In genomic region chr2:12504443-12504842, GRCh38 we compare ENCODE assay signal across 9 cellular contexts.
A peak's percentile ranks its signal among the peaks of the same experiment; 100 is the strongest.
DNase-seq lines count a peak whose midpoint lies in the region; ATAC-seq and TF ChIP-seq lines count a peak whose summit lies in the region.
"Had no signal": no experiment of that assay in that cellular context is flagged by ENCODE, and none has a peak within 500 bp of the region (broad histone marks: within the 10 kb centered on the region; RNA-seq: fewer than 3 reads in every experiment).

No MANE protein-coding gene starts in this region.

- H4K20me1 ChIP-seq in SK-N-SH (ENCODE audit: insufficient read depth), result no peaks in the 10 kb centered on the region

- H3K27me3 ChIP-seq in SK-N-SH (ENCODE audit: insufficient read depth), result no peaks in the 10 kb centered on the region
- no peaks in the 10 kb centered on the region for H3K27me3 ChIP-seq in colonic mucosa
- H3K27me3 ChIP-seq in suprapubic skin, result no peaks in the 10 kb centered on the region

- POLR2A ChIA-PET in SK-N-SH (lab: Yijun Ruan, JAX), result no interaction called here

- WGBS in SK-N-SH (ENCODE audit: low lambda C conversion rate), result 56% methylated on average over 4 of the region's 4 CpGs
- WGBS in suprapubic skin, result 72% methylated on average over 4 of the region's 4 CpGs

- no peaks in the 10 kb centered on the region for H3K79me2 ChIP-seq in SK-N-SH (ENCODE audit: insufficient read depth)

- TF ChIP-seq POLR2A in suprapubic skin (IDR thresholded peaks at IDR 0.05), result no peak

- H3K4me2 ChIP-seq in SK-N-SH, result 0 out of 2 replicates have a peak overlapping the region, but pooled peaks have one; percentile 3
- H3K4me2 ChIP-seq: A549 had no signal

- H3K4me1 Mint-ChIP-seq in activated T-cell treated with anti-CD3 and anti-CD28 coated beads, Interleukin-2, amount 50 U/mL, for 4 hours (ENCODE audit: low read depth), result peaks cover 98% of the 10 kb centered on the region

- H3K9me2 ChIP-seq in SK-N-SH, result no peaks in the 10 kb centered on the region

- no peak overlapping the region for H3K4me3 ChIP-seq in SK-N-SH (ENCODE audit: low read depth in 2 of 2, low read length in 1 of 2)
- H3K4me3 ChIP-seq in colonic mucosa, result no peak overlapping the region
- H3K4me3 ChIP-seq in suprapubic skin, result no peak overlapping the region
- H3K4me3 ChIP-seq: A549 had no signal

- H3K9ac ChIP-seq in SK-N-SH (no peak overlapping the region), colonic mucosa (ENCODE audit: low read depth in 2 of 2, low read length in 2 of 2) (no peak overlapping the region)

- TF ChIP-seq CTCF in SK-N-SH (IDR thresholded peaks at IDR 0.05) (no peak), colonic mucosa (IDR thresholded peaks at IDR 0.05) (no peak), suprapubic skin (IDR thresholded peaks at IDR 0.05) (no peak)

- no peak overlapping the region; a peak in 1 of 4 replicates for H3K27ac ChIP-seq in SK-N-SH (ENCODE audit: low read depth in 2 of 2, low read length in 1 of 2)
- no peak overlapping the region for H3K27ac ChIP-seq in colonic mucosa
- no peak overlapping the region for H3K27ac ChIP-seq in suprapubic skin
- H3K27ac ChIP-seq: A549 had no signal

- CTCF ChIA-PET in SK-N-SH (lab: Yijun Ruan, JAX), result interaction anchor here (0.6 kb wide), 1 partner anchor 37 kb away, joined by 3 read pairs; no protein-coding TSS in a partner anchor

- peaks cover 3% of the 10 kb centered on the region for H3K36me3 Mint-ChIP-seq in activated T-cell treated with anti-CD3 and anti-CD28 coated beads, Interleukin-2, amount 50 U/mL, for 4 hours (ENCODE audit: insufficient read depth)

- DNase-seq in SK-N-SH (no peak), colonic mucosa (no peak), suprapubic skin (ENCODE audit: low spot score in 2 of 2) (no peak), NCI-H2196 (lab: John Stamatoyannopoulos, UW; ENCODE audit: unreplicated experiment) (no peak)
- DNase-seq in activated T-cell treated with anti-CD3 and anti-CD28 coated beads, Interleukin-2, amount 50 U/mL, for 4 hours, result no peak
- DNase-seq in stimulated activated CD4-positive, alpha-beta T cell treated with anti-CD3 and anti-CD28 coated beads, Interleukin-2, amount 100 ng/mL, for 4 hours (ENCODE audit: low read depth), result peak; percentile 31

- no peaks in the 10 kb centered on the region for H3K9me3 Mint-ChIP-seq in activated T-cell treated with anti-CD3 and anti-CD28 coated beads, Interleukin-2, amount 50 U/mL, for 4 hours

- H3K9me3 ChIP-seq in SK-N-SH, result no peaks in the 10 kb centered on the region
- H3K9me3 ChIP-seq in colonic mucosa, result no peaks in the 10 kb centered on the region
- no peaks in the 10 kb centered on the region for H3K9me3 ChIP-seq in suprapubic skin
- H3K9me3 ChIP-seq: A549 had no signal

- no peak overlapping the region for H3K4me3 Mint-ChIP-seq in activated T-cell treated with anti-CD3 and anti-CD28 coated beads, Interleukin-2, amount 50 U/mL, for 4 hours

- no peaks in the 10 kb centered on the region for H3F3A ChIP-seq in SK-N-SH (replicated peaks; ENCODE audit: insufficient read depth)

- no peak overlapping the region for H2AFZ ChIP-seq in SK-N-SH (ENCODE audit: low read depth)

- no peak; the same call in 2 of the 3 replicates for ATAC-seq in SK-N-SH treated with all-trans-retinoic acid at 6 μM for 48 hours
- ATAC-seq in HG02852 (IDR thresholded peaks at IDR 0.05; ENCODE audit: unreplicated experiment), result peak; percentile 50
- peak; percentile 49 to 64 for ATAC-seq in activated T-cell treated with anti-CD3 and anti-CD28 coated beads, Interleukin-2, amount 50 U/mL, for 4 hours
- ATAC-seq: A549 had no signal

- no peaks in the 10 kb centered on the region for H3K36me3 ChIP-seq in SK-N-SH (replicated peaks in 1 of 2; ENCODE audit: control insufficient read depth in 1 of 2, insufficient read depth in 2 of 2, low read length in 1 of 2)
- no peaks in the 10 kb centered on the region for H3K36me3 ChIP-seq in colonic mucosa
- no peaks in the 10 kb centered on the region for H3K36me3 ChIP-seq in suprapubic skin

- TF ChIP-seq EP300 in SK-N-SH (IDR thresholded peaks at IDR 0.05; ENCODE audit: borderline replicate concordance in 1 of 2, low read depth in 1 of 2, low read length in 1 of 2) (no peak), suprapubic skin (IDR thresholded peaks at IDR 0.05) (no peak)

- peaks cover 0 to 2% of the 10 kb centered on the region in 2 experiments; a peak in 2 of 4 replicates for H3K4me1 ChIP-seq in SK-N-SH (ENCODE audit: control insufficient read depth in 1 of 2, insufficient read depth in 2 of 2, low read depth in 1 of 2, low read length in 1 of 2)
- no peaks in the 10 kb centered on the region for H3K4me1 ChIP-seq in colonic mucosa
- peaks cover 9% of the 10 kb centered on the region for H3K4me1 ChIP-seq in suprapubic skin
- H3K4me1 ChIP-seq: A549 had no signal

- intact Hi-C loops in colonic mucosa (cut with DNase I), result no loop called here

- no peaks in the 10 kb centered on the region for H3K27me3 Mint-ChIP-seq in activated T-cell treated with anti-CD3 and anti-CD28 coated beads, Interleukin-2, amount 50 U/mL, for 4 hours (ENCODE audit: low read depth)

- no peak for TF ChIP-seq RAD21 in SK-N-SH (IDR thresholded peaks at IDR 0.05; ENCODE audit: low read length)

TF ChIP-seq in SK-N-SH, 30 proteins besides CTCF, POLR2A, EP300 and RAD21 (continues in another document):
- TF ChIP-seq NRF1 (IDR thresholded peaks at IDR 0.05; ENCODE audit: low read depth, low read length) (no peak), RCOR1 (IDR thresholded peaks at IDR 0.05; ENCODE audit: low read length) (no peak), POLR2AphosphoS5 (IDR thresholded peaks at IDR 0.05; ENCODE audit: low read depth, low read length) (no peak), FOXM1 (IDR thresholded peaks at IDR 0.05; ENCODE audit: low read depth) (no peak), REST (IDR thresholded peaks at IDR 0.05; ENCODE audit: low read depth, low read length) (no peak), TCF12 (IDR thresholded peaks at IDR 0.05) (peak; percentile 14; the same call in 1 of the 2 replicates), MEF2A (IDR thresholded peaks at IDR 0.05; ENCODE audit: borderline replicate concordance, low read depth) (peak; percentile 69; the same call in 1 of the 2 replicates)

TF ChIP-seq in SK-N-SH treated with all-trans-retinoic acid at 6 μM for 48 hours, 23 proteins besides CTCF, POLR2A, EP300 and RAD21 (continues in another document):
- TF ChIP-seq ISL1 (CRISPR knock-in tag; IDR thresholded peaks at IDR 0.05) (no peak), GLIS3 (CRISPR knock-in tag; IDR thresholded peaks at IDR 0.05) (no peak), BACH2 (CRISPR knock-in tag; IDR thresholded peaks at IDR 0.05; ENCODE audit: borderline replicate concordance) (no peak), PATZ1 (CRISPR knock-in tag; IDR thresholded peaks at IDR 0.05; ENCODE audit: borderline replicate concordance) (no peak), ZFP30 (CRISPR knock-in tag; IDR thresholded peaks at IDR 0.05) (no peak), ZNF565 (CRISPR knock-in tag; conservative IDR thresholded peaks at IDR 0.05; ENCODE audit: low read depth) (no peak), ZNF70 (CRISPR knock-in tag; IDR thresholded peaks at IDR 0.05) (no peak), OSR1 (CRISPR knock-in tag; IDR thresholded peaks at IDR 0.05) (no peak), CREB5 (CRISPR knock-in tag; IDR thresholded peaks at IDR 0.05; ENCODE audit: low read depth) (no peak), TSHZ2 (CRISPR knock-in tag; IDR thresholded peaks at IDR 0.05) (no peak)
